In genomic region chr1:205632374-205633169, GRCh38 we compare ENCODE assay signal across 7 cellular contexts. TPM values are rescaled to one million over a fixed set of nuclear protein-coding genes. Genes with fewer than 3 reads are reported as not detected.
DNase-seq lines count a peak whose midpoint lies in the region; ATAC-seq and TF ChIP-seq lines count a peak whose summit lies in the region.

No MANE protein-coding gene starts in this region.

- no peak for TF ChIP-seq CTCF in activated CD8-positive, alpha-beta T cell treated with anti-CD3 and anti-CD28 coated beads for 36 hours (IDR thresholded peaks at IDR 0.05)

- no peak for ATAC-seq in activated CD8-positive, alpha-beta T cell treated with anti-CD3 and anti-CD28 coated beads for 36 hours
- no peak for ATAC-seq in stimulated activated naive B cell treated with anti-CD40 and anti-IgM and Interleukin-4, amounts not matched to agents 10 μg/mL and 1 μg/mL and 100 μg/mL, for 72 hours (replicated peaks)
- ATAC-seq in HG03175 (IDR thresholded peaks at IDR 0.05; ENCODE audit: unreplicated experiment) = no peak
- no peak for ATAC-seq in HG03469 (IDR thresholded peaks at IDR 0.05; ENCODE audit: unreplicated experiment)
- no peak for ATAC-seq in esophagus mucosa

- H3K36me3 ChIP-seq in iPS-18a (ENCODE audit: control insufficient read depth, low read depth, low read length) = no peaks in the 10 kb centered on the region

- peak overlapping the region; percentile 86 for H3K4me3 Mint-ChIP-seq in activated CD8-positive, alpha-beta T cell treated with anti-CD3 and anti-CD28 coated beads for 36 hours
- peak overlapping the region; percentile 84 to 85 for H3K4me3 Mint-ChIP-seq in stimulated activated naive B cell treated with anti-CD40 and anti-IgM and Interleukin-4, amounts not matched to agents 10 μg/mL and 1 μg/mL and 100 μg/mL, for 72 hours

- H3K27me3 ChIP-seq in iPS-18a (ENCODE audit: control insufficient read depth, insufficient read depth, low read length) = peaks cover 11% of the 10 kb centered on the region

- peaks cover 13% of the 10 kb centered on the region for H3K4me1 ChIP-seq in iPS-18a (ENCODE audit: control insufficient read depth, low read depth, low read length)

- H3K9me3 Mint-ChIP-seq in activated CD8-positive, alpha-beta T cell treated with anti-CD3 and anti-CD28 coated beads for 36 hours = no peaks in the 10 kb centered on the region
- H3K9me3 Mint-ChIP-seq in stimulated activated naive B cell treated with anti-CD40 and anti-IgM and Interleukin-4, amounts not matched to agents 10 μg/mL and 1 μg/mL and 100 μg/mL, for 72 hours = no peaks in the 10 kb centered on the region

- H3K36me3 Mint-ChIP-seq in activated CD8-positive, alpha-beta T cell treated with anti-CD3 and anti-CD28 coated beads for 36 hours (ENCODE audit: low read depth) = peaks cover 23% of the 10 kb centered on the region
- peaks cover 2 to 3% of the 10 kb centered on the region in 2 donors for H3K36me3 Mint-ChIP-seq in stimulated activated naive B cell treated with anti-CD40 and anti-IgM and Interleukin-4, amounts not matched to agents 10 μg/mL and 1 μg/mL and 100 μg/mL, for 72 hours

- CTCF ChIA-PET in activated CD8-positive, alpha-beta T cell treated with anti-CD3 and anti-CD28 coated beads for 36 hours (lab: Charles Lee) = interaction anchor here (0.8 to 11.8 kb wide), 29 partner anchors 10 to 386 kb away, joined by 3 to 306 read pairs (median 5); partner anchors contain the start of genes RAB29 and SLC45A3

- peak overlapping the region; percentile 91 for H3K27ac Mint-ChIP-seq in activated CD8-positive, alpha-beta T cell treated with anti-CD3 and anti-CD28 coated beads for 36 hours
- peak overlapping the region; percentile 97 for H3K27ac Mint-ChIP-seq in stimulated activated naive B cell treated with anti-CD40 and anti-IgM and Interleukin-4, amounts not matched to agents 10 μg/mL and 1 μg/mL and 100 μg/mL, for 72 hours

- POLR2A ChIA-PET in activated CD8-positive, alpha-beta T cell treated with anti-CD3 and anti-CD28 coated beads for 36 hours (lab: Charles Lee) = interaction anchor here (0.6 to 4.8 kb wide), 26 partner anchors 9 to 1953 kb away, joined by 3 to 119 read pairs (median 4); partner anchors contain the start of genes NUCKS1 and SLC45A3

- DNase-seq in HT-29 (ENCODE audit: low spot score) = peak; percentile 31
- no peak for DNase-seq in activated CD8-positive, alpha-beta T cell treated with anti-CD3 and anti-CD28 coated beads for 36 hours
- DNase-seq in stimulated activated naive B cell treated with anti-CD40 and anti-IgM and Interleukin-4, amounts not matched to agents 10 μg/mL and 1 μg/mL and 100 μg/mL, for 72 hours = no peak

- H3K4me3 ChIP-seq in iPS-18a (ENCODE audit: low read length) = peak overlapping the region; percentile 90

- intact Hi-C loops in activated CD8-positive, alpha-beta T cell treated with anti-CD3 and anti-CD28 coated beads for 36 hours (cut with micrococcal nuclease) = loop anchor here (1.0 kb wide), 1 partner anchor 41 kb away; no protein-coding TSS in a partner anchor

- peak overlapping the region; percentile 78 for H3K27ac ChIP-seq in iPS-18a (ENCODE audit: low read length)

- H3K9ac ChIP-seq in iPS-18a (ENCODE audit: low read length) = peak overlapping the region; percentile 79

- H3K27me3 Mint-ChIP-seq in activated CD8-positive, alpha-beta T cell treated with anti-CD3 and anti-CD28 coated beads for 36 hours = no peaks in the 10 kb centered on the region
- H3K27me3 Mint-ChIP-seq in stimulated activated naive B cell treated with anti-CD40 and anti-IgM and Interleukin-4, amounts not matched to agents 10 μg/mL and 1 μg/mL and 100 μg/mL, for 72 hours = no peaks in the 10 kb centered on the region

- H3K4me1 Mint-ChIP-seq in activated CD8-positive, alpha-beta T cell treated with anti-CD3 and anti-CD28 coated beads for 36 hours (ENCODE audit: low read depth) = peaks cover 29% of the 10 kb centered on the region
- peaks cover 4 to 28% of the 10 kb centered on the region in 2 donors for H3K4me1 Mint-ChIP-seq in stimulated activated naive B cell treated with anti-CD40 and anti-IgM and Interleukin-4, amounts not matched to agents 10 μg/mL and 1 μg/mL and 100 μg/mL, for 72 hours

- no peaks in the 10 kb centered on the region for H3K9me3 ChIP-seq in iPS-18a (ENCODE audit: control insufficient read depth, low read depth, low read length)

RNA-seq across cellular contexts. Expression of gene ELK4, which starts 0.8 kb away (rescaled TPM):
- total RNA-seq in HT-29 (2014; rRNA removed; shearing (Covaris generic)) = 6.5 and 7.6 TPM in 2 replicates
- total RNA-seq in activated CD8-positive, alpha-beta T cell treated with anti-CD3 and anti-CD28 coated beads for 36 hours = 10 to 100 TPM; 61.5 to 62.1 TPM
- 28.8 TPM for total RNA-seq in esophagus mucosa

RNA-seq across cellular contexts. Expression of gene SLC45A3, which starts 47.7 kb away (rescaled TPM):
- total RNA-seq in HT-29 (2014; rRNA removed; shearing (Covaris generic)) = 56.7 and 59.6 TPM in 2 replicates
- total RNA-seq in activated CD8-positive, alpha-beta T cell treated with anti-CD3 and anti-CD28 coated beads for 36 hours = under 1 TPM; 0.38 to 0.65 TPM
- 1.2 TPM for total RNA-seq in esophagus mucosa

Comparison
In these comparisons a context has a peak if more than half of its experiments do, and no peak if none do; other contexts are left out.
1. RNA of gene SLC45A3, which starts 47.7 kb away (total RNA-seq): 56.7 to 59.6 TPM in HT-29; 1.2 TPM in esophagus mucosa (single experiment) and 0.38 to 0.65 TPM in activated CD8-positive, alpha-beta T cell treated with anti-CD3 and anti-CD28 coated beads for 36 hours; every median in the first group is over 10 times any median in the second.